16 cellular contexts compared by ENCODE assay signal in genomic region chr1:165773324-165773965, GRCh38. TPM values are rescaled to one million over a fixed set of nuclear protein-coding genes. Genes with fewer than 3 reads are reported as not detected.
DNase-seq lines count a peak whose midpoint lies in the region; ATAC-seq and TF ChIP-seq lines count a peak whose summit lies in the region.
"Had no signal": no experiment of that assay in that cellular context is flagged by ENCODE, and none has a peak within 500 bp of the region (broad histone marks: within the 10 kb centered on the region; RNA-seq: fewer than 3 reads in every experiment).

No MANE protein-coding gene starts in this region.

- no peaks in the 10 kb centered on the region for H3K27me3 ChIP-seq in CD4-positive, alpha-beta memory T cell (ENCODE audit: insufficient read depth, low read length)
- H3K27me3 ChIP-seq: tibial nerve had no signal

- no peak for TF ChIP-seq CTCF in epithelial cell of proximal tubule (conservative IDR thresholded peaks at IDR 0.05; ENCODE audit: low read depth, low read length)
- TF ChIP-seq CTCF in CD14-positive monocyte (IDR thresholded peaks at IDR 0.05): no peak

- ATAC-seq in HG03469 (IDR thresholded peaks at IDR 0.05; ENCODE audit: unreplicated experiment): no peak

- H3K4me1 ChIP-seq in CD4-positive, alpha-beta memory T cell (ENCODE audit: insufficient read depth, low read length): peaks cover 15% of the 10 kb centered on the region

- intact Hi-C loops in CD4-positive, alpha-beta memory T cell (cut with micrococcal nuclease): no loop called here
- intact Hi-C loops in CD14-positive monocyte (cut with micrococcal nuclease): loop anchor here in 1 of 2 donors (10.0 kb wide), 1 partner anchor 51 kb away; the partner anchor contains the start of gene UCK2

- peaks cover 0 to 4% (median 0%) of the 10 kb centered on the region in 8 donors for H3K9me3 Mint-ChIP-seq in CD4-positive, alpha-beta memory T cell
- H3K9me3 Mint-ChIP-seq in CD14-positive monocyte: peaks cover 0 to 3% (median 1%) of the 10 kb centered on the region in 7 donors

- H3K27me3 Mint-ChIP-seq in CD4-positive, alpha-beta memory T cell: no peaks in the 10 kb centered on the region
- peaks cover 0 to 2% (median 0%) of the 10 kb centered on the region in 3 donors for H3K27me3 Mint-ChIP-seq in CD14-positive monocyte (ENCODE audit: low read depth in 3 of 3)

- H3K27ac ChIP-seq in CD4-positive, alpha-beta memory T cell (ENCODE audit: low read depth, low read length): no peak overlapping the region
- H3K27ac ChIP-seq: tibial nerve had no signal

- H3K4me1 Mint-ChIP-seq in CD4-positive, alpha-beta memory T cell: peaks cover 11 to 29% (median 20%) of the 10 kb centered on the region in 4 donors
- H3K4me1 Mint-ChIP-seq in CD14-positive monocyte: peaks cover 13% of the 10 kb centered on the region

- peaks cover 16% of the 10 kb centered on the region in 2 donors for H3K36me3 Mint-ChIP-seq in CD4-positive, alpha-beta memory T cell
- peaks cover 8 to 10% of the 10 kb centered on the region in 2 donors for H3K36me3 Mint-ChIP-seq in CD14-positive monocyte

- no peaks in the 10 kb centered on the region for H3K36me3 ChIP-seq in CD4-positive, alpha-beta memory T cell (ENCODE audit: insufficient read depth, low read length)

- peak overlapping the region in 2 of 7 donors; percentile 6 to 74 for H3K27ac Mint-ChIP-seq in CD4-positive, alpha-beta memory T cell
- H3K27ac Mint-ChIP-seq in CD14-positive monocyte: no peak overlapping the region

- H3K4me3 Mint-ChIP-seq in CD4-positive, alpha-beta memory T cell: no peak overlapping the region
- no peak overlapping the region for H3K4me3 Mint-ChIP-seq in CD14-positive monocyte

- no peaks in the 10 kb centered on the region for H3K9me3 ChIP-seq in CD4-positive, alpha-beta memory T cell (ENCODE audit: control insufficient read depth in 1 of 2, low read length in 2 of 2)
- H3K9me3 ChIP-seq: tibial nerve had no signal

- POLR2A ChIA-PET in CD4-positive, alpha-beta memory T cell (lab: Charles Lee; ENCODE audit: partially characterized antibody): no interaction called here

- DNase-seq in GM04504 (ENCODE audit: low read depth): peak; percentile 56
- DNase-seq in RKO (ENCODE audit: low spot score): peak; percentile 94
- DNase-seq in epithelial cell of proximal tubule (ENCODE audit: low read depth): peak; percentile 80
- DNase-seq in renal cortical epithelial cell (ENCODE audit: low read depth): peak; percentile 87
- DNase-seq in CD4-positive, alpha-beta memory T cell: no peak
- no peak for DNase-seq in CD14-positive monocyte (ENCODE audit: low spot score)
- DNase-seq: activated CD4-positive, CD25-positive, alpha-beta regulatory T cell; activated T-cell treated with anti-CD3 and anti-CD28 coated beads, Interleukin-2, amount 50 U/mL, for 48 hours; central memory CD4-positive, alpha-beta T cell; DMS153; head of caudate nucleus; NCI-H345; retina; Right ventricle myocardium superior had no signal

- no peak overlapping the region for H3K4me3 ChIP-seq in epithelial cell of proximal tubule (ENCODE audit: low read depth, low read length)
- H3K4me3 ChIP-seq in CD4-positive, alpha-beta memory T cell (ENCODE audit: low read length in 2 of 2): no peak overlapping the region
- H3K4me3 ChIP-seq: tibial nerve had no signal

- CTCF ChIA-PET in CD4-positive, alpha-beta memory T cell (lab: Charles Lee; ENCODE audit: partially characterized antibody): interaction anchor here (0.6 kb wide), 1 partner anchor 13 kb away, joined by 3 read pairs; no protein-coding TSS in a partner anchor

RNA-seq across cellular contexts. Expression of gene TMCO1, which starts 4.8 kb away (rescaled TPM):
- total RNA-seq in epithelial cell of proximal tubule (66.6 and 84.9 TPM in 2 replicates), renal cortical epithelial cell (104 and 117 TPM in 2 replicates)
- total RNA-seq in CD4-positive, alpha-beta memory T cell: 10 to 100 TPM; 63.7 to 67.3 TPM
- 100 to 1,000 TPM; 137 to 147 TPM for polyA plus RNA-seq in CD4-positive, alpha-beta memory T cell
- polyA plus RNA-seq in CD14-positive monocyte: 100 to 1,000 TPM; 146 to 154 TPM

RNA-seq across cellular contexts. Expression of gene UCK2, which starts 54.0 kb away (rescaled TPM):
- total RNA-seq in epithelial cell of proximal tubule (62.4 and 126 TPM in 2 replicates), renal cortical epithelial cell (62.4 and 96.9 TPM in 2 replicates)
- 1 to 10 TPM; 2.1 to 2.7 TPM for total RNA-seq in CD4-positive, alpha-beta memory T cell
- polyA plus RNA-seq in CD4-positive, alpha-beta memory T cell: 1 to 10 TPM; 5.4 to 5.6 TPM
- polyA plus RNA-seq in CD14-positive monocyte: 10 to 100 TPM; 12.8 to 15.4 TPM

Comparison
In these comparisons a context has a peak if more than half of its experiments do, and no peak if none do; other contexts are left out.
1. DNase-seq: peak in GM04504 (single experiment), RKO (single experiment), epithelial cell of proximal tubule (single experiment) and renal cortical epithelial cell (single experiment); none in CD4-positive, alpha-beta memory T cell (0 of 5) and CD14-positive monocyte (single experiment).
2. RNA of gene UCK2, which starts 54.0 kb away (total RNA-seq): 62.4 to 96.9 TPM in renal cortical epithelial cell and 62.4 to 126 TPM in epithelial cell of proximal tubule; 2.1 to 2.7 TPM in CD4-positive, alpha-beta memory T cell; every median in the first group is over 10 times any median in the second.